7 cellular contexts compared by ENCODE assay signal in the genomic region with DNA sequence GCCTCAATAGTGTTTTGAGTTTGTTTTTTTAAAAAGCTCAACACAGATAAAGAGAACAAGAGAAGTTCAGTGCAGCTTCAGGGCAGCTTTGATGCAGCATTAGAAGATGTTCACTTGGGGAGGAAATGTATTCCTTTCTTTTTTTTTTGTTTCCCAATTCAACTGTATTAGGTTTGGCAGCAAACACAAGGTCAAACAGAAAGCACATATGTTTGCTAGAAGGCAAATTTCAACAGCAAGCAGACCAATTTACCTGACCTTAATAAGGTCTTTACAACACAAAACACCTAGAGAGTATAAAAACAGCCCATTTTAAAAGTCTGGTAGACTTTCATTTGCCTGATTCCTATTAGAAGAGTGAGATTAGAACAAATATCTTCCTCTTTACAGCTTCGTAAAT.
"Had no signal": no experiment of that assay in that cellular context is flagged by ENCODE, and none has a peak within 500 bp of the region (broad histone marks: within the 10 kb centered on the region; RNA-seq: fewer than 3 reads in every experiment).

No MANE protein-coding gene starts in this region.

- H3K27me3 Mint-ChIP-seq: IgD-negative memory B cell had no signal

- H2AFZ ChIP-seq: GM23248 had no signal

- H3K27ac Mint-ChIP-seq: H9, IgD-negative memory B cell had no signal

- H3K4me3 ChIP-seq: GM23248 had no signal

- H3K4me3 Mint-ChIP-seq: H9, IgD-negative memory B cell had no signal

- FAIRE-seq: HTR-8/SVneo had no signal

- DNase-seq: GM23248, GOT3, H9, HCEC 1CT, KBM-7 had no signal

- H3K27ac ChIP-seq: GM23248 had no signal

- H3K9ac ChIP-seq: GM23248 had no signal

- H3K9me3 Mint-ChIP-seq: H9, IgD-negative memory B cell had no signal
